18 cellular contexts compared by ENCODE assay signal in genomic region chr4:81786770-81787169, GRCh38.
DNase-seq lines count a peak whose midpoint lies in the region; ATAC-seq and TF ChIP-seq lines count a peak whose summit lies in the region.
"Had no signal": no experiment of that assay in that cellular context is flagged by ENCODE, and none has a peak within 500 bp of the region (broad histone marks: within the 10 kb centered on the region; RNA-seq: fewer than 3 reads in every experiment).

No MANE protein-coding gene starts in this region.

- intact Hi-C loops in prostate gland (cut with DNase I) = no loop called here

- H3K36me3 ChIP-seq in prostate gland = no peaks in the 10 kb centered on the region
- H3K36me3 ChIP-seq: BE2C had no signal

- H3K4me3 ChIP-seq in prostate gland = no peak overlapping the region
- H3K4me3 ChIP-seq: GM12878 had no signal

- no peaks in the 10 kb centered on the region for H3K4me1 ChIP-seq in prostate gland (replicated peaks)
- H3K4me1 ChIP-seq: BE2C had no signal

- TF ChIP-seq POLR2A in GM18505 (IDR thresholded peaks at IDR 0.05; ENCODE audit: borderline replicate concordance, extremely low read depth, insufficient read depth, insufficient read length) = no peak
- TF ChIP-seq POLR2A in prostate gland (IDR thresholded peaks at IDR 0.05) = no peak

- 0 out of 2 replicates have a peak overlapping the region, but pooled peaks have one; percentile 2 for H3K27ac ChIP-seq in VCaP
- no peak overlapping the region for H3K27ac ChIP-seq in prostate gland
- H3K27ac ChIP-seq: 22Rv1 had no signal

- ATAC-seq in GM18505 (IDR thresholded peaks at IDR 0.05; ENCODE audit: unreplicated experiment) = no peak
- ATAC-seq: GM12878, HepG2 had no signal

- H3K27me3 Mint-ChIP-seq in nephron (ENCODE audit: low read depth) (peaks cover 9% of the 10 kb centered on the region), type B pancreatic cell (no peaks in the 10 kb centered on the region)
- H3K27me3 Mint-ChIP-seq: CD4-positive, alpha-beta memory T cell had no signal

- H3K27ac Mint-ChIP-seq in nephron (peak overlapping the region; percentile 0 to 68 (median 26)), type B pancreatic cell (peak overlapping the region; percentile 34)
- H3K27ac Mint-ChIP-seq: CD4-positive, alpha-beta memory T cell had no signal

- WGBS in prostate gland = 92% methylated on average over 1 of the region's 1 CpG

- no peaks in the 10 kb centered on the region for H3K9me3 ChIP-seq in prostate gland
- H3K9me3 ChIP-seq: BE2C had no signal

- H3K4me1 Mint-ChIP-seq in nephron (peaks cover 15% of the 10 kb centered on the region), type B pancreatic cell (ENCODE audit: unreplicated experiment) (peaks cover 13% of the 10 kb centered on the region)

- H3K9me3 Mint-ChIP-seq in nephron (no peaks in the 10 kb centered on the region), type B pancreatic cell (no peaks in the 10 kb centered on the region)
- H3K9me3 Mint-ChIP-seq: CD4-positive, alpha-beta memory T cell had no signal

- peak; percentile 74 for DNase-seq in DMS79 treated with DMSO at 0.1 percent for 48 hours (lab: John Stamatoyannopoulos, UW)
- no peak for DNase-seq in DMS79 (lab: John Stamatoyannopoulos, UW)
- DNase-seq in type B pancreatic cell (ENCODE audit: extremely low spot score, unreplicated experiment) = no peak
- DNase-seq in prostate gland (ENCODE audit: low spot score) = no peak
- no peak for DNase-seq in cortex of kidney (lab: John Stamatoyannopoulos, UW)
- DNase-seq: BE2C; CD4-positive, alpha-beta memory T cell; GDM1; GOT3; NCI-H2171; NK-92 treated with Interleukin-12 subunit alpha and Interleukin-12 subunit beta, amount 100 ng/mL, for 24 hours; SIG-M5 had no signal

- H3K4me3 Mint-ChIP-seq in nephron (no peak overlapping the region), type B pancreatic cell (no peak overlapping the region)
- H3K4me3 Mint-ChIP-seq: CD4-positive, alpha-beta memory T cell had no signal

- no peaks in the 10 kb centered on the region for H3K27me3 ChIP-seq in prostate gland (replicated peaks; ENCODE audit: insufficient read depth)
- H3K27me3 ChIP-seq: BE2C had no signal

- TF ChIP-seq CTCF in VCaP (conservative IDR thresholded peaks at IDR 0.05) (no peak), nephron (IDR thresholded peaks at IDR 0.05; ENCODE audit: unreplicated experiment in 3 of 3) (no peak), type B pancreatic cell (conservative IDR thresholded peaks at IDR 0.05) (no peak), prostate gland (IDR thresholded peaks at IDR 0.05) (no peak)

- H3K36me3 Mint-ChIP-seq in nephron (ENCODE audit: low read depth) (no peaks in the 10 kb centered on the region), type B pancreatic cell (no peaks in the 10 kb centered on the region)
- H3K36me3 Mint-ChIP-seq: CD4-positive, alpha-beta memory T cell had no signal
